Comparison of ENCODE assay signal across 1 cellular context in genomic region chr16:69350536-69351133, GRCh38.
TF ChIP-seq lines count a peak whose summit lies in the region.

No MANE protein-coding gene starts in this region.

TF ChIP-seq in HepG2, 621 proteins besides CTCF, POLR2A, EP300 and RAD21 (continues in another document):
- peak; percentile 62; the same call in 1 of the 2 replicates for TF ChIP-seq ZNF615 (CRISPR knock-in tag; IDR thresholded peaks at IDR 0.05; ENCODE audit: borderline replicate concordance)
- no peak for TF ChIP-seq HOXA5 (CRISPR knock-in tag; IDR thresholded peaks at IDR 0.05)
- TF ChIP-seq SRSF9 (IDR thresholded peaks at IDR 0.05; ENCODE audit: borderline replicate concordance, insufficient read depth, low read depth, low read length, poor library complexity, severe bottlenecking): no peak
- no peak for TF ChIP-seq RBM22 (optimal IDR thresholded peaks at IDR 0.05; ENCODE audit: low read length)
- no peak for TF ChIP-seq KLF6 (CRISPR knock-in tag; IDR thresholded peaks at IDR 0.05)
- TF ChIP-seq BHLHE40 (IDR thresholded peaks at IDR 0.05; ENCODE audit: low read length): no peak
- peak; percentile 88 for TF ChIP-seq BCL6 (CRISPR knock-in tag; IDR thresholded peaks at IDR 0.05)
- no peak for TF ChIP-seq ZNF101 (CRISPR knock-in tag; IDR thresholded peaks at IDR 0.05; ENCODE audit: borderline replicate concordance, low read depth)
- no peak for TF ChIP-seq ZBTB3 (CRISPR knock-in tag; IDR thresholded peaks at IDR 0.05; ENCODE audit: borderline replicate concordance, low read depth)
- TF ChIP-seq TAF15 (IDR thresholded peaks at IDR 0.05; ENCODE audit: low read depth, low read length, poor library complexity, severe bottlenecking): no peak
- TF ChIP-seq TFDP1 (CRISPR knock-in tag; IDR thresholded peaks at IDR 0.05; ENCODE audit: borderline replicate concordance): no peak
- TF ChIP-seq, protein P1, sequence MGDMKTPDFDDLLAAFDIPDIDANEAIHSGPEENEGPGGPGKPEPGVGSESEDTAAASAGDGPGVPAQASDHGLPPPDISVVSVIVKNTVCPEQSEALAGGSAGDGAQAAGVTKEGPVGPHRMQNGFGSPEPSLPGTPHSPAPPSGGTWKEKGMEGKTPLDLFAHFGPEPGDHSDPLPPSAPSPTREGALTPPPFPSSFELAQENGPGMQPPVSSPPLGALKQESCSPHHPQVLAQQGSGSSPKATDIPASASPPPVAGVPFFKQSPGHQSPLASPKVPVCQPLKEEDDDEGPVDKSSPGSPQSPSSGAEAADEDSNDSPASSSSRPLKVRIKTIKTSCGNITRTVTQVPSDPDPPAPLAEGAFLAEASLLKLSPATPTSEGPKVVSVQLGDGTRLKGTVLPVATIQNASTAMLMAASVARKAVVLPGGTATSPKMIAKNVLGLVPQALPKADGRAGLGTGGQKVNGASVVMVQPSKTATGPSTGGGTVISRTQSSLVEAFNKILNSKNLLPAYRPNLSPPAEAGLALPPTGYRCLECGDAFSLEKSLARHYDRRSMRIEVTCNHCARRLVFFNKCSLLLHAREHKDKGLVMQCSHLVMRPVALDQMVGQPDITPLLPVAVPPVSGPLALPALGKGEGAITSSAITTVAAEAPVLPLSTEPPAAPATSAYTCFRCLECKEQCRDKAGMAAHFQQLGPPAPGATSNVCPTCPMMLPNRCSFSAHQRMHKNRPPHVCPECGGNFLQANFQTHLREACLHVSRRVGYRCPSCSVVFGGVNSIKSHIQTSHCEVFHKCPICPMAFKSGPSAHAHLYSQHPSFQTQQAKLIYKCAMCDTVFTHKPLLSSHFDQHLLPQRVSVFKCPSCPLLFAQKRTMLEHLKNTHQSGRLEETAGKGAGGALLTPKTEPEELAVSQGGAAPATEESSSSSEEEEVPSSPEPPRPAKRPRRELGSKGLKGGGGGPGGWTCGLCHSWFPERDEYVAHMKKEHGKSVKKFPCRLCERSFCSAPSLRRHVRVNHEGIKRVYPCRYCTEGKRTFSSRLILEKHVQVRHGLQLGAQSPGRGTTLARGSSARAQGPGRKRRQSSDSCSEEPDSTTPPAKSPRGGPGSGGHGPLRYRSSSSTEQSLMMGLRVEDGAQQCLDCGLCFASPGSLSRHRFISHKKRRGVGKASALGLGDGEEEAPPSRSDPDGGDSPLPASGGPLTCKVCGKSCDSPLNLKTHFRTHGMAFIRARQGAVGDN (CRISPR knock-in tag; IDR thresholded peaks at IDR 0.05): 0 out of 2 replicates have a peak, but pooled peaks have one; percentile 28
- TF ChIP-seq ZNF367 (CRISPR knock-in tag; IDR thresholded peaks at IDR 0.05; ENCODE audit: borderline replicate concordance): no peak
- TF ChIP-seq ZFP90 (CRISPR knock-in tag; IDR thresholded peaks at IDR 0.05; ENCODE audit: borderline replicate concordance): no peak
- peak; percentile 22; the same call in 1 of the 2 replicates for TF ChIP-seq NFIC (IDR thresholded peaks at IDR 0.05; ENCODE audit: low read length)
- peak; percentile 72; the same call in 1 of the 2 replicates for TF ChIP-seq TCF7 (IDR thresholded peaks at IDR 0.05; ENCODE audit: low read depth)
- TF ChIP-seq ZSCAN9 (CRISPR knock-in tag; IDR thresholded peaks at IDR 0.05; ENCODE audit: borderline replicate concordance): no peak
- TF ChIP-seq SNAI1 (CRISPR knock-in tag; IDR thresholded peaks at IDR 0.05; ENCODE audit: borderline replicate concordance): 0 out of 2 replicates have a peak, but pooled peaks have one; percentile 6
- TF ChIP-seq, protein P2, sequence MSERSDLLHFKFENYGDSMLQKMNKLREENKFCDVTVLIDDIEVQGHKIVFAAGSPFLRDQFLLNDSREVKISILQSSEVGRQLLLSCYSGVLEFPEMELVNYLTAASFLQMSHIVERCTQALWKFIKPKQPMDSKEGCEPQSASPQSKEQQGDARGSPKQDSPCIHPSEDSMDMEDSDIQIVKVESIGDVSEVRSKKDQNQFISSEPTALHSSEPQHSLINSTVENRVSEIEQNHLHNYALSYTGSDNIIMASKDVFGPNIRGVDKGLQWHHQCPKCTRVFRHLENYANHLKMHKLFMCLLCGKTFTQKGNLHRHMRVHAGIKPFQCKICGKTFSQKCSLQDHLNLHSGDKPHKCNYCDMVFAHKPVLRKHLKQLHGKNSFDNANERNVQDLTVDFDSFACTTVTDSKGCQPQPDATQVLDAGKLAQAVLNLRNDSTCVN (CRISPR knock-in tag; IDR thresholded peaks at IDR 0.05; ENCODE audit: borderline replicate concordance): no peak
- TF ChIP-seq TCF7L2 (IDR thresholded peaks at IDR 0.05; ENCODE audit: low read depth, low read length): peak; percentile 53; the same call in 1 of the 2 replicates
- no peak for TF ChIP-seq FOXM1 (CRISPR knock-in tag; IDR thresholded peaks at IDR 0.05)
- 0 out of 2 replicates have a peak, but pooled peaks have one; percentile 23 for TF ChIP-seq FOXA1 (IDR thresholded peaks at IDR 0.05)
- no peak for TF ChIP-seq FOXA1 (CRISPR knock-in tag; IDR thresholded peaks at IDR 0.05)
- TF ChIP-seq ETV5 (CRISPR knock-in tag; IDR thresholded peaks at IDR 0.05; ENCODE audit: borderline replicate concordance): no peak
- TF ChIP-seq DMTF1 (CRISPR knock-in tag; IDR thresholded peaks at IDR 0.05): no peak
- TF ChIP-seq FOXA3 (CRISPR knock-in tag; IDR thresholded peaks at IDR 0.05): 0 out of 2 replicates have a peak, but pooled peaks have one; percentile 39
- TF ChIP-seq ZNF749 (CRISPR knock-in tag; IDR thresholded peaks at IDR 0.05; ENCODE audit: borderline replicate concordance): no peak
- no peak for TF ChIP-seq KMT2B (CRISPR knock-in tag; IDR thresholded peaks at IDR 0.05)
- TF ChIP-seq ZNF713 (CRISPR knock-in tag; IDR thresholded peaks at IDR 0.05): no peak
- TF ChIP-seq CREM (IDR thresholded peaks at IDR 0.05): peak; percentile 26; the same call in 1 of the 2 replicates
- TF ChIP-seq CREM (CRISPR knock-in tag; IDR thresholded peaks at IDR 0.05): no peak
- no peak for TF ChIP-seq ZMAT3 (CRISPR knock-in tag; conservative IDR thresholded peaks at IDR 0.05)
- TF ChIP-seq MED1 (CRISPR knock-in tag; IDR thresholded peaks at IDR 0.05): 0 out of 2 replicates have a peak, but pooled peaks have one; percentile 26
- TF ChIP-seq ZNF75D (CRISPR knock-in tag; IDR thresholded peaks at IDR 0.05; ENCODE audit: borderline replicate concordance): no peak
- no peak for TF ChIP-seq HES4 (CRISPR knock-in tag; IDR thresholded peaks at IDR 0.05; ENCODE audit: borderline replicate concordance)
- TF ChIP-seq ZBTB2 (CRISPR knock-in tag; IDR thresholded peaks at IDR 0.05; ENCODE audit: low read depth): no peak
- no peak for TF ChIP-seq MATR3 (CRISPR knock-in tag; IDR thresholded peaks at IDR 0.05)
- TF ChIP-seq CHD2 (IDR thresholded peaks at IDR 0.05; ENCODE audit: low read depth, low read length): no peak
- TF ChIP-seq, protein P3, sequence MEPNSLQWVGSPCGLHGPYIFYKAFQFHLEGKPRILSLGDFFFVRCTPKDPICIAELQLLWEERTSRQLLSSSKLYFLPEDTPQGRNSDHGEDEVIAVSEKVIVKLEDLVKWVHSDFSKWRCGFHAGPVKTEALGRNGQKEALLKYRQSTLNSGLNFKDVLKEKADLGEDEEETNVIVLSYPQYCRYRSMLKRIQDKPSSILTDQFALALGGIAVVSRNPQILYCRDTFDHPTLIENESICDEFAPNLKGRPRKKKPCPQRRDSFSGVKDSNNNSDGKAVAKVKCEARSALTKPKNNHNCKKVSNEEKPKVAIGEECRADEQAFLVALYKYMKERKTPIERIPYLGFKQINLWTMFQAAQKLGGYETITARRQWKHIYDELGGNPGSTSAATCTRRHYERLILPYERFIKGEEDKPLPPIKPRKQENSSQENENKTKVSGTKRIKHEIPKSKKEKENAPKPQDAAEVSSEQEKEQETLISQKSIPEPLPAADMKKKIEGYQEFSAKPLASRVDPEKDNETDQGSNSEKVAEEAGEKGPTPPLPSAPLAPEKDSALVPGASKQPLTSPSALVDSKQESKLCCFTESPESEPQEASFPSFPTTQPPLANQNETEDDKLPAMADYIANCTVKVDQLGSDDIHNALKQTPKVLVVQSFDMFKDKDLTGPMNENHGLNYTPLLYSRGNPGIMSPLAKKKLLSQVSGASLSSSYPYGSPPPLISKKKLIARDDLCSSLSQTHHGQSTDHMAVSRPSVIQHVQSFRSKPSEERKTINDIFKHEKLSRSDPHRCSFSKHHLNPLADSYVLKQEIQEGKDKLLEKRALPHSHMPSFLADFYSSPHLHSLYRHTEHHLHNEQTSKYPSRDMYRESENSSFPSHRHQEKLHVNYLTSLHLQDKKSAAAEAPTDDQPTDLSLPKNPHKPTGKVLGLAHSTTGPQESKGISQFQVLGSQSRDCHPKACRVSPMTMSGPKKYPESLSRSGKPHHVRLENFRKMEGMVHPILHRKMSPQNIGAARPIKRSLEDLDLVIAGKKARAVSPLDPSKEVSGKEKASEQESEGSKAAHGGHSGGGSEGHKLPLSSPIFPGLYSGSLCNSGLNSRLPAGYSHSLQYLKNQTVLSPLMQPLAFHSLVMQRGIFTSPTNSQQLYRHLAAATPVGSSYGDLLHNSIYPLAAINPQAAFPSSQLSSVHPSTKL (CRISPR knock-in tag; IDR thresholded peaks at IDR 0.05): peak; percentile 46; the same call in 1 of the 2 replicates
- no peak for TF ChIP-seq ZNF549 (CRISPR knock-in tag; IDR thresholded peaks at IDR 0.05)
- peak; percentile 46; the same call in 1 of the 2 replicates for TF ChIP-seq FOXJ3 (CRISPR knock-in tag; IDR thresholded peaks at IDR 0.05; ENCODE audit: borderline replicate concordance)
- no peak for TF ChIP-seq ARNT (IDR thresholded peaks at IDR 0.05)
- TF ChIP-seq SATB2 (CRISPR knock-in tag; IDR thresholded peaks at IDR 0.05): no peak
- TF ChIP-seq ISL2 (CRISPR knock-in tag; IDR thresholded peaks at IDR 0.05): peak; percentile 62; the same call in 1 of the 2 replicates
- TF ChIP-seq NFE2L1 (CRISPR knock-in tag; IDR thresholded peaks at IDR 0.05; ENCODE audit: borderline replicate concordance): no peak
- TF ChIP-seq ADNP (CRISPR knock-in tag; IDR thresholded peaks at IDR 0.05): 0 out of 2 replicates have a peak, but pooled peaks have one; percentile 13
- TF ChIP-seq, protein P4, sequence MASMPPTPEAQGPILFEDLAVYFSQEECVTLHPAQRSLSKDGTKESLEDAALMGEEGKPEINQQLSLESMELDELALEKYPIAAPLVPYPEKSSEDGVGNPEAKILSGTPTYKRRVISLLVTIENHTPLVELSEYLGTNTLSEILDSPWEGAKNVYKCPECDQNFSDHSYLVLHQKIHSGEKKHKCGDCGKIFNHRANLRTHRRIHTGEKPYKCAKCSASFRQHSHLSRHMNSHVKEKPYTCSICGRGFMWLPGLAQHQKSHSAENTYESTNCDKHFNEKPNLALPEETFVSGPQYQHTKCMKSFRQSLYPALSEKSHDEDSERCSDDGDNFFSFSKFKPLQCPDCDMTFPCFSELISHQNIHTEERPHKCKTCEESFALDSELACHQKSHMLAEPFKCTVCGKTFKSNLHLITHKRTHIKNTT (CRISPR knock-in tag; IDR thresholded peaks at IDR 0.05): no peak
- TF ChIP-seq, protein P5, sequence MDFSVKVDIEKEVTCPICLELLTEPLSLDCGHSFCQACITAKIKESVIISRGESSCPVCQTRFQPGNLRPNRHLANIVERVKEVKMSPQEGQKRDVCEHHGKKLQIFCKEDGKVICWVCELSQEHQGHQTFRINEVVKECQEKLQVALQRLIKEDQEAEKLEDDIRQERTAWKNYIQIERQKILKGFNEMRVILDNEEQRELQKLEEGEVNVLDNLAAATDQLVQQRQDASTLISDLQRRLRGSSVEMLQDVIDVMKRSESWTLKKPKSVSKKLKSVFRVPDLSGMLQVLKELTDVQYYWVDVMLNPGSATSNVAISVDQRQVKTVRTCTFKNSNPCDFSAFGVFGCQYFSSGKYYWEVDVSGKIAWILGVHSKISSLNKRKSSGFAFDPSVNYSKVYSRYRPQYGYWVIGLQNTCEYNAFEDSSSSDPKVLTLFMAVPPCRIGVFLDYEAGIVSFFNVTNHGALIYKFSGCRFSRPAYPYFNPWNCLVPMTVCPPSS (IDR thresholded peaks at IDR 0.05): no peak
- TF ChIP-seq ZFX (CRISPR knock-in tag; IDR thresholded peaks at IDR 0.05; ENCODE audit: low read depth): peak; percentile 17; the same call in 1 of the 2 replicates
